In the genomic region with DNA sequence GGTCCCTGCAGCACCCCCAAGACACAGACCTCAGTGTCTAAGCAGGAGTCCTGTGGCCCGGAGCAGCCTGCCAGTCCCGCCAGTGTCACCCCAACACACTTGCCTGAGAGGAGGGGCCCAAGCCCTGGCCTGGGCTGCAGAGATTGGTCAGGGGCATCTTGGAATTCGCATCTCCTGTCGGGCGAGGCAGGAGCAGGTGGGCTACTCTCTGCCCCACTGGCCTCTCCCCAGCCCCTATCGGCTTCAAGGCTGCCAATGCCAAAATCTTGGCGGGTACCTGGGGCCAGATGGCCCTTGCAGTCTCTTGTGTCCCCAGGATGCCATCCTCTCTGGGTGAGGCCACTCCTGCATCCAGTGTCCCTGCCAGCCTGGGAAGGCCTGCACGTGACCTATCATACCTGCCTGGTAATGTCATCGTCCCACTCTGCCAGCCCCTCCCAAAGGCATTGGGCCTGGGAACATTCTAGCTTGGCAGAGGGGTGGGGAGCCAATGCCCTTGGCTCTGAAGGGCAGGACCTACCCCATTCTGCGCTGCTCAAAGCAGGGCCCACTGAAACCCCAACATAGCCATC, we compare ENCODE assay signal across 7 cellular contexts.
DNase-seq lines count a peak whose midpoint lies in the region; ATAC-seq, FAIRE-seq and TF ChIP-seq lines count a peak whose summit lies in the region.
"Not testable (repeated sequence)": the region's sequence is repeated elsewhere in the genome, so short reads cannot be mapped to it uniquely, and the experiment has no call there.

No MANE protein-coding gene starts in this region.

- 90 to 100% methylated on average over 4 to 10 of the region's 10 CpGs for WGBS in endodermal cell (ENCODE audit: insufficient coverage in 1 of 2, insufficient read length in 1 of 2), 2 experiments

- H3K4me1 Mint-ChIP-seq in endodermal cell, mesothelial cell of epicardium: not testable (repeated sequence)

- H3K4me2 ChIP-seq in BLaER1 (0 out of 2 replicates have a peak overlapping the region, but pooled peaks have one; percentile 9), OCI-LY3 (ENCODE audit: low read length) (peak overlapping the region; percentile 89)
- not testable (repeated sequence) for H3K4me2 ChIP-seq in DOHH2 (ENCODE audit: low read length)

- peak; percentile 48 for FAIRE-seq in urothelium cell line (lab: Jason Lieb, UNC)

- H3F3A ChIP-seq in DOHH2 (ENCODE audit: control insufficient read depth, insufficient read depth): not testable (repeated sequence)

- TF ChIP-seq CTCF in DOHH2 (IDR thresholded peaks at IDR 0.05; ENCODE audit: low read depth, low read length, poor library complexity, severe bottlenecking): peak; percentile 2
- TF ChIP-seq CTCF in OCI-LY3 (IDR thresholded peaks at IDR 0.05; ENCODE audit: low read depth, low read length): not testable (repeated sequence)
- peak; percentile 47 for TF ChIP-seq CTCF in endodermal cell (conservative IDR thresholded peaks at IDR 0.05)
- TF ChIP-seq CTCF in mesothelial cell of epicardium (IDR thresholded peaks at IDR 0.05; ENCODE audit: unreplicated experiment): peak; percentile 3

- H4K20me1 ChIP-seq in BLaER1; DOHH2 (ENCODE audit: control insufficient read depth, insufficient read depth, low read depth, low read length); OCI-LY3 (ENCODE audit: insufficient read depth, low read length): not testable (repeated sequence)

- not testable (repeated sequence) for H3K4me3 Mint-ChIP-seq in endodermal cell, mesothelial cell of epicardium

- not testable (repeated sequence) for H3K27me3 Mint-ChIP-seq in endodermal cell (ENCODE audit: insufficient read depth); mesothelial cell of epicardium (ENCODE audit: low read depth)

- H3K9me3 Mint-ChIP-seq in endodermal cell, mesothelial cell of epicardium: not testable (repeated sequence)

- not testable (repeated sequence) for H2AFZ ChIP-seq in OCI-LY3 (ENCODE audit: low read depth, low read length)

- DNase-seq in endodermal cell; mesothelial cell of epicardium (ENCODE audit: low spot score in 2 of 2, unreplicated experiment in 2 of 2); urothelium cell line (ENCODE audit: low spot score): not testable (repeated sequence)

- not testable (repeated sequence) for H3K36me3 Mint-ChIP-seq in endodermal cell (ENCODE audit: low read depth); mesothelial cell of epicardium

- not testable (repeated sequence) for H3K27ac ChIP-seq in BLaER1; DOHH2 (ENCODE audit: low read depth, low read length); OCI-LY3 (ENCODE audit: low read length); endodermal cell (ENCODE audit: low read depth, low read length)

- not testable (repeated sequence) for H3K9me2 ChIP-seq in DOHH2 (replicated peaks; ENCODE audit: control insufficient read depth, low read length)

- H3K4me1 ChIP-seq in BLaER1; DOHH2 (ENCODE audit: control insufficient read depth, low read length); OCI-LY3 (ENCODE audit: low read length); endodermal cell (ENCODE audit: control insufficient read depth, insufficient read depth, low read length): not testable (repeated sequence)

- not testable (repeated sequence) for H3K4me3 ChIP-seq in BLaER1; DOHH2 (ENCODE audit: low read length); endodermal cell (ENCODE audit: low read length)
- peak overlapping the region; percentile 97 for H3K4me3 ChIP-seq in OCI-LY3 (ENCODE audit: low read length)

- H3K79me2 ChIP-seq in DOHH2 (ENCODE audit: control insufficient read depth, low read length); OCI-LY3 (ENCODE audit: low read length): not testable (repeated sequence)

- H3K27me3 ChIP-seq in BLaER1; DOHH2 (ENCODE audit: control insufficient read depth, low read length); OCI-LY3 (ENCODE audit: low read depth, low read length); endodermal cell (ENCODE audit: control insufficient read depth, insufficient read depth, low read length, poor library complexity, severe bottlenecking): not testable (repeated sequence)

- not testable (repeated sequence) for H3K36me3 ChIP-seq in BLaER1; DOHH2 (ENCODE audit: control insufficient read depth, low read length); OCI-LY3 (replicated peaks; ENCODE audit: low read depth, low read length); endodermal cell (ENCODE audit: control insufficient read depth, insufficient read depth, low read length)

- not testable (repeated sequence) for H3K9ac ChIP-seq in BLaER1; endodermal cell (ENCODE audit: extremely low read depth, low read length, poor library complexity, severe bottlenecking)
- peak overlapping the region; percentile 68; the same call in 1 of the 2 replicates for H3K9ac ChIP-seq in OCI-LY3 (ENCODE audit: low read length)

- H3K9me3 ChIP-seq in BLaER1: peaks cover 38% of the 10 kb centered on the region
- H3K9me3 ChIP-seq in DOHH2 (ENCODE audit: control insufficient read depth, insufficient read depth, low read length); OCI-LY3 (ENCODE audit: insufficient read depth, low read length); endodermal cell (ENCODE audit: control insufficient read depth, low read length): not testable (repeated sequence)

- peak; percentile 3 for ATAC-seq in HG02885 (IDR thresholded peaks at IDR 0.05; ENCODE audit: poor library complexity, unreplicated experiment)

- H3K27ac Mint-ChIP-seq in endodermal cell, mesothelial cell of epicardium: not testable (repeated sequence)
